ENCODE assay signal across 19 cellular contexts in genomic region chr5:17012289-17012688, GRCh38.
DNase-seq lines count a peak whose midpoint lies in the region; ATAC-seq, FAIRE-seq and TF ChIP-seq lines count a peak whose summit lies in the region.
"Had no signal": no experiment of that assay in that cellular context is flagged by ENCODE, and none has a peak within 500 bp of the region (broad histone marks: within the 10 kb centered on the region; RNA-seq: fewer than 3 reads in every experiment).

No MANE protein-coding gene starts in this region.

- dilution Hi-C loops in IMR-90 (cut with HindIII; ENCODE audit: low sequenced_read_pairs, unreplicated experiment), result no loop called here

- H3K9me3 Mint-ChIP-seq in activated T-cell treated with anti-CD3 and anti-CD28 coated beads, Interleukin-2, amount 50 U/mL, for 24 hours, result no peaks in the 10 kb centered on the region
- H3K9me3 Mint-ChIP-seq: GM23338 had no signal

- H3K18ac ChIP-seq in IMR-90 (ENCODE audit: low read depth, low read length), result peak overlapping the region; percentile 82; the same call in 1 of the 2 replicates

- TF ChIP-seq CTCF in IMR-90 (conservative IDR thresholded peaks at IDR 0.05; ENCODE audit: low read depth, low read length) (no peak), K562 (IDR thresholded peaks at IDR 0.05 in 2 of 3, conservative IDR thresholded peaks at IDR 0.05 in 1 of 3; ENCODE audit: insufficient read depth in 2 of 3, low read depth in 1 of 3, low read length in 3 of 3) (no peak), left lung (IDR thresholded peaks at IDR 0.05) (no peak)

- H4K5ac ChIP-seq in IMR-90 (ENCODE audit: low read depth, low read length), result peak overlapping the region; percentile 83; the same call in 1 of the 2 replicates

- TF ChIP-seq RAD21 in IMR-90 (IDR thresholded peaks at IDR 0.05; ENCODE audit: low read length), result no peak
- no peak for TF ChIP-seq RAD21 in K562 (CRISPR knock-in tag; conservative IDR thresholded peaks at IDR 0.05 in 1 of 2, IDR thresholded peaks at IDR 0.05 in 1 of 2)

- H3K4me2 ChIP-seq in GM23248 (ENCODE audit: unreplicated experiment), result no peak overlapping the region
- H3K4me2 ChIP-seq in IMR-90 (ENCODE audit: low read depth, low read length), result no peak overlapping the region
- H3K4me2 ChIP-seq in K562 (ENCODE audit: insufficient read depth, low read length), result no peak overlapping the region
- H3K4me2 ChIP-seq: GM23338 had no signal

- POLR2A ChIA-PET in IMR-90 (lab: Charles Lee; ENCODE audit: unreplicated experiment), result no interaction called here
- POLR2A ChIA-PET in K562 (lab: Yijun Ruan, JAX), result interaction anchor here (0.6 kb wide), 1 partner anchor 20 kb away, joined by 4 read pairs; no protein-coding TSS in a partner anchor

- 57 to 62% methylated on average over 3 of the region's 3 CpGs for WGBS in GM23248 (ENCODE audit: low coverage in 1 of 2, low lambda C conversion rate in 2 of 2, missing lambda C conversion rate in 2 of 2), 2 experiments
- WGBS in IMR-90 (ENCODE audit: extremely low coverage in 2 of 2, insufficient read length in 1 of 2), 2 experiments, result 75% methylated on average over 1 of the region's 3 CpGs; no CpG with 5 or more reads in 1 of the 2 experiments
- WGBS in K562 (ENCODE audit: insufficient coverage, low coverage, missing lambda C conversion rate), result 0% methylated on average over 3 of the region's 3 CpGs

- no peak overlapping the region for H3K27ac Mint-ChIP-seq in activated T-cell treated with anti-CD3 and anti-CD28 coated beads, Interleukin-2, amount 50 U/mL, for 24 hours
- H3K27ac Mint-ChIP-seq: GM23338 had no signal

- H3F3A ChIP-seq in GM23248 (ENCODE audit: insufficient read depth), result peaks cover 4% of the 10 kb centered on the region; the same call in 1 of the 2 replicates

- H2BK20ac ChIP-seq in IMR-90 (ENCODE audit: low read depth, low read length), result peak overlapping the region; percentile 88

- H3K36me3 Mint-ChIP-seq in activated T-cell treated with anti-CD3 and anti-CD28 coated beads, Interleukin-2, amount 50 U/mL, for 24 hours (ENCODE audit: low read depth), result no peaks in the 10 kb centered on the region

- H2AFZ ChIP-seq in GM23248 (no peak overlapping the region), IMR-90 (replicated peaks; ENCODE audit: low read length, poor library complexity) (no peak overlapping the region), K562 (ENCODE audit: low read depth, low read length) (no peak overlapping the region)

- peak overlapping the region; percentile 26 for H4K91ac ChIP-seq in IMR-90 (ENCODE audit: insufficient read depth, low read depth, low read length)

- no peaks in the 10 kb centered on the region for H4K20me1 ChIP-seq in GM23248 (ENCODE audit: insufficient read depth)
- no peaks in the 10 kb centered on the region for H4K20me1 ChIP-seq in IMR-90 (ENCODE audit: insufficient read depth, low read length)
- no peaks in the 10 kb centered on the region for H4K20me1 ChIP-seq in K562 (replicated peaks; ENCODE audit: control insufficient read depth, insufficient read depth, low read length)

- no TSS peak for BruUV-seq in IMR-90 (replicated peaks; lab: Mats Ljungman, UMichigan)
- no TSS peak for BruUV-seq in K562 (replicated peaks; lab: Mats Ljungman, UMichigan)

- peak overlapping the region; percentile 82 for H2BK120ac ChIP-seq in IMR-90 (ENCODE audit: low read depth, low read length)

- peak overlapping the region; percentile 82 for H2AK5ac ChIP-seq in IMR-90 (ENCODE audit: low read depth, low read length)

- TF ChIP-seq POLR2A in IMR-90 (IDR thresholded peaks at IDR 0.05; ENCODE audit: low read depth, low read length) (no peak), K562 (conservative IDR thresholded peaks at IDR 0.05) (no peak)

- H3K79me2 ChIP-seq in GM23248 (ENCODE audit: insufficient read depth) (no peaks in the 10 kb centered on the region), K562 (ENCODE audit: control insufficient read depth, insufficient read depth, low read length) (no peaks in the 10 kb centered on the region)

- no peak overlapping the region for H3K4me3 Mint-ChIP-seq in activated T-cell treated with anti-CD3 and anti-CD28 coated beads, Interleukin-2, amount 50 U/mL, for 24 hours
- H3K4me3 Mint-ChIP-seq: GM23338 had no signal

- H3K23ac ChIP-seq in IMR-90 (ENCODE audit: low read depth, low read length), result no peak overlapping the region

- H3K27ac ChIP-seq in GM23248 (no peak overlapping the region), IMR-90 (ENCODE audit: insufficient read depth, low read length) (no peak overlapping the region), K562 (ENCODE audit: extremely low read depth, low read depth, low read length) (no peak overlapping the region), left lung (no peak overlapping the region)
- H3K27ac ChIP-seq: C4-2B, left ventricle myocardium inferior, ovary had no signal

- H3K9me3 ChIP-seq in GM23248 (ENCODE audit: low read depth) (no peaks in the 10 kb centered on the region), IMR-90 (ENCODE audit: control insufficient read depth, insufficient read depth, low read length) (no peaks in the 10 kb centered on the region), K562 (replicated peaks; ENCODE audit: control insufficient read depth, insufficient read depth, low read depth, low read length) (no peaks in the 10 kb centered on the region), left lung (no peaks in the 10 kb centered on the region)
- H3K9me3 ChIP-seq: left ventricle myocardium inferior, ovary had no signal

- TF ChIP-seq EP300 in K562 (IDR thresholded peaks at IDR 0.05; ENCODE audit: low read length), result no peak

- H3K4me1 Mint-ChIP-seq in activated T-cell treated with anti-CD3 and anti-CD28 coated beads, Interleukin-2, amount 50 U/mL, for 24 hours (ENCODE audit: low read depth), result no peaks in the 10 kb centered on the region
- H3K4me1 Mint-ChIP-seq: GM23338 had no signal

- peak overlapping the region; percentile 5 to 72; a peak in 3 of 4 replicates for H4K8ac ChIP-seq in IMR-90 (ENCODE audit: low read depth in 2 of 2, low read length in 2 of 2)

- H3K9me2 ChIP-seq in GM23248 (ENCODE audit: insufficient read depth), result no peaks in the 10 kb centered on the region

- H3K4me3 ChIP-seq in GM23248 (no peak overlapping the region), IMR-90 (ENCODE audit: insufficient read depth, low read depth, low read length) (no peak overlapping the region), K562 (no peak overlapping the region), left lung (no peak overlapping the region)
- H3K4me3 ChIP-seq: GM23338, left ventricle myocardium inferior, ovary had no signal

- intact Hi-C loops in IMR-90 (cut with micrococcal nuclease) (no loop called here), K562 (cut with micrococcal nuclease) (no loop called here), left lung (cut with DNase I) (no loop called here)

- H3K9me1 ChIP-seq in IMR-90 (ENCODE audit: insufficient read depth, low read length), result peaks cover 2% of the 10 kb centered on the region
- H3K9me1 ChIP-seq in K562 (ENCODE audit: control insufficient read depth, insufficient read depth, low read length), result no peaks in the 10 kb centered on the region

- peak; percentile 62 for DNase-seq in GM23248
- DNase-seq in IMR-90, result peak; percentile 83
- DNase-seq in K562 (ENCODE audit: extremely low read depth in 1 of 4, low spot score in 3 of 4), result no peak
- DNase-seq in kidney glomerular epithelial cell (lab: John Stamatoyannopoulos, UW), result peak; percentile 1
- DNase-seq in activated CD4-positive, alpha-beta T cell treated with anti-CD3 and anti-CD28 coated beads for 4 hours, result no peak
- DNase-seq in stimulated activated naive CD8-positive, alpha-beta T cell treated with anti-CD3 and anti-CD28 coated beads, Interleukin-15, Interleukin-2, amounts not matched to agents 100 U/mL and 50 U/mL, for 24 hours, result no peak
- no peak for DNase-seq in left lung
- no peak for DNase-seq in activated T-cell treated with anti-CD3 and anti-CD28 coated beads, Interleukin-2, amount 50 U/mL, for 24 hours
- DNase-seq: activated effector memory CD4-positive, alpha-beta T cell treated with anti-CD3 and anti-CD28 coated beads, Interleukin-2, amount 50 U/mL, for 16 hours; hypothalamus; left ventricle myocardium inferior; NCI-H1417; OCI-M1; ovary; stimulated activated CD4-positive, alpha-beta T cell treated with anti-CD3 and anti-CD28 coated beads, Interleukin-4, amount 100 ng/mL, for 4 hours; T-helper 1 cell had no signal

- H3K56ac ChIP-seq in IMR-90 (ENCODE audit: extremely low read depth, insufficient read depth, low read length), result no peak overlapping the region

- H3K79me1 ChIP-seq in IMR-90 (ENCODE audit: low read depth in 1 of 2, low read length in 2 of 2), result no peaks in the 10 kb centered on the region

- ATAC-seq in IMR-90 (ENCODE audit: low read depth) (peak; percentile 32; the same call in 1 of the 2 replicates), K562 (no peak), left lung (no peak)
- ATAC-seq in stimulated activated naive CD8-positive, alpha-beta T cell treated with anti-CD3 and anti-CD28 coated beads, Interleukin-15, Interleukin-2, amounts not matched to agents 100 U/mL and 50 U/mL, for 24 hours, result no peak
- ATAC-seq: GM23338 had no signal

- FAIRE-seq in K562 (lab: Jason Lieb, UNC), result no peak
- FAIRE-seq: colon had no signal

- CTCF ChIA-PET in IMR-90 (lab: Yijun Ruan, JAX) (no interaction called here), K562 (lab: Yijun Ruan, JAX; ENCODE audit: low intra/inter-chr PET ratio) (no interaction called here)

- no peaks in the 10 kb centered on the region for H3K4me1 ChIP-seq in GM23248 (ENCODE audit: insufficient read depth)
- H3K4me1 ChIP-seq in IMR-90 (ENCODE audit: control insufficient read depth, insufficient read depth, low read length), result peaks cover 4% of the 10 kb centered on the region; the same call in 1 of the 2 replicates
- H3K4me1 ChIP-seq in K562 (replicated peaks in 1 of 2; ENCODE audit: control insufficient read depth in 2 of 2, insufficient read depth in 2 of 2, low read length in 2 of 2), result no peaks in the 10 kb centered on the region
- no peaks in the 10 kb centered on the region for H3K4me1 ChIP-seq in left lung
- H3K4me1 ChIP-seq: left ventricle myocardium inferior had no signal

- in situ Hi-C loops in GM23248 (cut with MboI) (no loop called here), IMR-90 (cut with MboI; ENCODE audit: low sequenced_read_pairs) (no loop called here), K562 (cut with MboI) (no loop called here)

- H3K4ac ChIP-seq in IMR-90 (ENCODE audit: low read depth, low read length), result peak overlapping the region; percentile 77; the same call in 1 of the 2 replicates

- no peak overlapping the region for H2AK9ac ChIP-seq in IMR-90 (replicated peaks; ENCODE audit: low read depth, low read length, poor library complexity)

- H2BK5ac ChIP-seq in IMR-90 (ENCODE audit: low read depth, low read length, poor library complexity, severe bottlenecking), result peak overlapping the region; percentile 58

- no peaks in the 10 kb centered on the region for H3K27me3 ChIP-seq in GM23248 (replicated peaks; ENCODE audit: insufficient read depth)
- H3K27me3 ChIP-seq in IMR-90 (ENCODE audit: control insufficient read depth, insufficient read depth, low read length), result no peaks in the 10 kb centered on the region
- no peaks in the 10 kb centered on the region for H3K27me3 ChIP-seq in K562 (ENCODE audit: control insufficient read depth in 2 of 2, insufficient read depth in 2 of 2, low read length in 2 of 2)
- H3K27me3 ChIP-seq in left lung, result no peaks in the 10 kb centered on the region
- H3K27me3 ChIP-seq: ovary had no signal

- H2BK15ac ChIP-seq in IMR-90 (ENCODE audit: low read depth, low read length), result peak overlapping the region; percentile 74; the same call in 2 of the 3 replicates

- no peak overlapping the region for H3K9ac ChIP-seq in GM23248
- no peak overlapping the region for H3K9ac ChIP-seq in IMR-90 (ENCODE audit: low read depth, low read length)
- H3K9ac ChIP-seq in K562 (ENCODE audit: insufficient read depth in 1 of 2, low read depth in 2 of 2, low read length in 2 of 2), result no peak overlapping the region

- peak overlapping the region; percentile 49 for H3K14ac ChIP-seq in IMR-90 (replicated peaks; ENCODE audit: low read depth, low read length)

- no peaks in the 10 kb centered on the region for H3K36me3 ChIP-seq in GM23248 (ENCODE audit: low read depth)
- H3K36me3 ChIP-seq in IMR-90 (ENCODE audit: control insufficient read depth, insufficient read depth, low read length), result no peaks in the 10 kb centered on the region
- no peaks in the 10 kb centered on the region for H3K36me3 ChIP-seq in K562 (ENCODE audit: control insufficient read depth, insufficient read depth, low read length)
- H3K36me3 ChIP-seq in left lung, result no peaks in the 10 kb centered on the region
- H3K36me3 ChIP-seq: left ventricle myocardium inferior, ovary had no signal

- no peaks in the 10 kb centered on the region for H3K27me3 Mint-ChIP-seq in activated T-cell treated with anti-CD3 and anti-CD28 coated beads, Interleukin-2, amount 50 U/mL, for 24 hours

Comparison
In these comparisons a context has a peak if more than half of its experiments do, and no peak if none do; other contexts are left out.
1. DNase-seq: peak in GM23248 (single experiment), IMR-90 (single experiment) and kidney glomerular epithelial cell (single experiment); none in K562 (0 of 4), activated CD4-positive, alpha-beta T cell treated with anti-CD3 and anti-CD28 coated beads for 4 hours (0 of 2), stimulated activated naive CD8-positive, alpha-beta T cell treated with anti-CD3 and anti-CD28 coated beads, Interleukin-15, Interleukin-2, amounts not matched to agents 100 U/mL and 50 U/mL, for 24 hours (single experiment), left lung (0 of 2) and activated T-cell treated with anti-CD3 and anti-CD28 coated beads, Interleukin-2, amount 50 U/mL, for 24 hours (single experiment).